Comparison of ENCODE assay signal across 8 cellular contexts in genomic region chr17:70365098-70365583, GRCh38.
DNase-seq lines count a peak whose midpoint lies in the region; FAIRE-seq and TF ChIP-seq lines count a peak whose summit lies in the region.

No MANE protein-coding gene starts in this region.

- H3K4me3 ChIP-seq in NB4 (ENCODE audit: low read depth, low read length), result no peak overlapping the region

- peak; percentile 71 for FAIRE-seq in GM12891 (lab: Jason Lieb, UNC)

- DNase-seq in GM12891 (ENCODE audit: insufficient read length, low spot score) (peak; percentile 10), HCEC 1CT (peak; percentile 62), NB4 (ENCODE audit: low read depth) (peak; percentile 3), medulla oblongata (ENCODE audit: extremely low spot score) (peak; percentile 75), DMS 273 treated with DMSO at 0.1 percent for 48 hours (lab: John Stamatoyannopoulos, UW) (no peak), SK-N-DZ (ENCODE audit: low spot score) (no peak), D341Med (ENCODE audit: low spot score) (no peak)
- no peak for DNase-seq in activated CD8-positive, alpha-beta memory T cell treated with anti-CD3 and anti-CD28 coated beads, Interleukin-2, amount 50 U/mL, for 4 hours

- no peak for TF ChIP-seq CTCF in NB4 (IDR thresholded peaks at IDR 0.05; ENCODE audit: low read depth, low read length)

- TF ChIP-seq POLR2A in GM12891 (IDR thresholded peaks at IDR 0.05; ENCODE audit: low read depth, low read length), result no peak
- no peak for TF ChIP-seq POLR2A in NB4 (IDR thresholded peaks at IDR 0.05; ENCODE audit: extremely low read depth, insufficient read length)

TF ChIP-seq in GM12891, 5 proteins besides CTCF, POLR2A, EP300 and RAD21:
- no peak for TF ChIP-seq TAF1 (IDR thresholded peaks at IDR 0.05; ENCODE audit: low read depth, low read length)
- TF ChIP-seq POU2F2 (IDR thresholded peaks at IDR 0.05; ENCODE audit: low read depth, low read length), result 0 out of 2 replicates have a peak, but pooled peaks have one; percentile 20
- TF ChIP-seq POLR2AphosphoS5 (IDR thresholded peaks at IDR 0.05; ENCODE audit: low read depth, low read length), result no peak
- TF ChIP-seq PAX5 (IDR thresholded peaks at IDR 0.05; ENCODE audit: insufficient read depth, low read length, severe bottlenecking), result no peak
- TF ChIP-seq SPI1 (IDR thresholded peaks at IDR 0.05; ENCODE audit: low read depth, low read length), result peak; percentile 97

Comparison
In these comparisons a context has a peak if more than half of its experiments do, and no peak if none do; other contexts are left out.
1. DNase-seq: peak in GM12891 (single experiment), HCEC 1CT (single experiment), NB4 (single experiment) and medulla oblongata (single experiment); none in DMS 273 treated with DMSO at 0.1 percent for 48 hours (single experiment), SK-N-DZ (single experiment), activated CD8-positive, alpha-beta memory T cell treated with anti-CD3 and anti-CD28 coated beads, Interleukin-2, amount 50 U/mL, for 4 hours (single experiment) and D341Med (single experiment).